14 cellular contexts compared by ENCODE assay signal in the genomic region with DNA sequence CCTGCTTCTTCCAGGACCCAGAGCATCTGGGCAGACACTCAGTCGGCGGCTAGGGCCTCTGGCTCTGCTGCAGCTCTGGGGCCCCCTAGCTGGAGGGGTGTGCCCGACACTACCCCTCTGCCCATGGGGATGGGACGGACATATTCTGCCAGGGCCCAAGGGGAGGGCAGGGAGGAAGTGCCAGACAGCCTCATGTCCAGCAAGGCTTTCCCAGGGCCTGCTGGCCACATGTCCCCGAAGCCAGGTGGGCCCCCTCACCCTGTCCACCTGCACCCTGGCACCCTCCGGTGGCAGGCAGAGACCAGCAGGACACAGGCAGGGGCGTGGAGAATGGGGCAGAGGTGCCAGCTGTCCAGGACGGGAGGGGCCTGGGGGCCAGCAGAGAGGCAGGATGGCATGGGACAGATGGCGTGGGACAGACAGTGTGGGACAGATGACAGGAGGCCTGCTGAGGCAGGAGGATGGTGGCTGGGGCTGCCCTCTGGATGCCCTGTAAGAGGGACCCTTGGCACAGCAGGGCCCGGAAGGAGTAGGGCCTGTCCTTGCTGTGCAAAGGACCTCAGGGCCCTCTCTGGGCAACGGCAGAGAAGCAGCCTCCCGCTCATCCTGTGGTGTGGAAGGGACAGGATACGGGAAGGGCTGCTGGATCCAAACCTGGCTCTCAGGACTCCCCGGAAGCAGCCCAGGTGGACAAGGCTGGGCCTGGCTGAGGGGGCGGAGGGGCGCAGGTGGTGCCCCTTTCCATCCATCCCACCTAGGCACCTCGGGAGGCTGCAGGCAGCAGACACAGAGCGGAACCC. TPM values are rescaled to one million over a fixed set of nuclear protein-coding genes. Genes with fewer than 3 reads are reported as not detected.
DNase-seq lines count a peak whose midpoint lies in the region; ATAC-seq, FAIRE-seq and TF ChIP-seq lines count a peak whose summit lies in the region.
"Had no signal": no experiment of that assay in that cellular context is flagged by ENCODE, and none has a peak within 500 bp of the region (broad histone marks: within the 10 kb centered on the region; RNA-seq: fewer than 3 reads in every experiment).

No MANE protein-coding gene starts in this region.

- H3K36me3 ChIP-seq in kidney (ENCODE audit: control insufficient read depth in 1 of 2, insufficient read depth in 2 of 2, low read length in 2 of 2) (peaks cover 0 to 2% of the 10 kb centered on the region in 2 donors), spleen (peaks cover 0 to 38% (median 3%) of the 10 kb centered on the region in 6 donors)
- H3K36me3 ChIP-seq: uterus had no signal

- H3K4me1 ChIP-seq in kidney (ENCODE audit: control insufficient read depth in 1 of 2, insufficient read depth in 1 of 2, low read depth in 1 of 2, low read length in 2 of 2) (peaks cover 3 to 21% of the 10 kb centered on the region in 2 donors), spleen (peaks cover 0 to 11% (median under 1%) of the 10 kb centered on the region in 6 donors)
- H3K4me1 ChIP-seq: uterus had no signal

- POLR2A ChIA-PET in activated CD4-positive, alpha-beta T cell treated with anti-CD3 and anti-CD28 coated beads for 36 hours (lab: Charles Lee) = no interaction called here
- POLR2A ChIA-PET in RWPE1 (lab: Yijun Ruan, JAX; ENCODE audit: low non-redundant PET) = no interaction called here
- POLR2A ChIA-PET in CD4-positive, alpha-beta T cell (lab: Charles Lee) = no interaction called here

- no peaks in the 10 kb centered on the region for H3K27me3 ChIP-seq in spleen (replicated peaks in 1 of 7)
- H3K27me3 ChIP-seq in CD4-positive, alpha-beta T cell (ENCODE audit: control insufficient read depth, insufficient read depth, low read length) = no peaks in the 10 kb centered on the region
- H3K27me3 ChIP-seq: uterus had no signal

- H3K27me3 Mint-ChIP-seq in activated CD4-positive, alpha-beta T cell treated with anti-CD3 and anti-CD28 coated beads for 36 hours = no peaks in the 10 kb centered on the region
- no peaks in the 10 kb centered on the region for H3K27me3 Mint-ChIP-seq in CD4-positive, alpha-beta T cell

- H3K9me3 Mint-ChIP-seq in activated CD4-positive, alpha-beta T cell treated with anti-CD3 and anti-CD28 coated beads for 36 hours (ENCODE audit: low read depth) = no peaks in the 10 kb centered on the region
- no peaks in the 10 kb centered on the region for H3K9me3 Mint-ChIP-seq in CD4-positive, alpha-beta T cell
- H3K9me3 Mint-ChIP-seq: activated T-cell treated with anti-CD3 and anti-CD28 coated beads, Interleukin-2, amount 50 U/mL, for 72 hours had no signal

- peak; percentile 21 for DNase-seq in activated CD4-positive, alpha-beta T cell treated with anti-CD3 and anti-CD28 coated beads for 36 hours
- DNase-seq in activated CD4-positive, alpha-beta T cell treated with anti-CD3 and anti-CD28 coated beads, Interleukin-2, amount 50 U/mL, for 4 hours = no peak
- no peak for DNase-seq in RWPE1 (ENCODE audit: low spot score)
- DNase-seq in kidney = peak; percentile 62
- DNase-seq in spleen = peak; percentile 62
- DNase-seq in CD4-positive, alpha-beta T cell = no peak
- DNase-seq: activated T-cell treated with anti-CD3 and anti-CD28 coated beads, Interleukin-2, amount 50 U/mL, for 72 hours; DMS79; hippocampal formation; SW 1271 had no signal

- no peak overlapping the region for H3K4me3 ChIP-seq in kidney (ENCODE audit: low read length in 2 of 2)
- no peak overlapping the region for H3K4me3 ChIP-seq in spleen
- H3K4me3 ChIP-seq: skin epidermis, uterus had no signal

- no peak for ATAC-seq in activated CD4-positive, alpha-beta T cell treated with anti-CD3 and anti-CD28 coated beads for 36 hours
- ATAC-seq in HG03108 (IDR thresholded peaks at IDR 0.05; ENCODE audit: unreplicated experiment) (no peak), HG03378 (IDR thresholded peaks at IDR 0.05; ENCODE audit: unreplicated experiment) (no peak)
- no peak for ATAC-seq in CD4-positive, alpha-beta T cell (ENCODE audit: poor library complexity)
- ATAC-seq: activated T-cell treated with anti-CD3 and anti-CD28 coated beads, Interleukin-2, amount 50 U/mL, for 72 hours had no signal

- peak; percentile 23; the same call in 1 of the 2 replicates for TF ChIP-seq CTCF in RWPE1 (conservative IDR thresholded peaks at IDR 0.05; ENCODE audit: low read depth)
- TF ChIP-seq CTCF in kidney (IDR thresholded peaks at IDR 0.05; ENCODE audit: borderline replicate concordance, extremely low read depth, insufficient read depth) = no peak
- TF ChIP-seq CTCF in spleen (IDR thresholded peaks at IDR 0.05 in 8 of 11, conservative IDR thresholded peaks at IDR 0.05 in 3 of 11) = peak in 1 of 11 experiments; percentile 11
- TF ChIP-seq CTCF in CD4-positive, alpha-beta T cell (IDR thresholded peaks at IDR 0.05) = no peak

- H3K27ac Mint-ChIP-seq in activated CD4-positive, alpha-beta T cell treated with anti-CD3 and anti-CD28 coated beads for 36 hours = no peak overlapping the region
- no peak overlapping the region for H3K27ac Mint-ChIP-seq in CD4-positive, alpha-beta T cell
- H3K27ac Mint-ChIP-seq: activated T-cell treated with anti-CD3 and anti-CD28 coated beads, Interleukin-2, amount 50 U/mL, for 72 hours had no signal

- WGBS in spleen, 5 donors = 81 to 91% (median 85%) methylated on average over 10 to 18 of the region's 18 CpGs

- FAIRE-seq in kidney (lab: Jason Lieb, UNC) = no peak

- H3K9me3 ChIP-seq in kidney (ENCODE audit: control insufficient read depth in 1 of 2, low read length in 2 of 2) (no peaks in the 10 kb centered on the region), spleen (no peaks in the 10 kb centered on the region)
- no peaks in the 10 kb centered on the region for H3K9me3 ChIP-seq in CD4-positive, alpha-beta T cell (ENCODE audit: control insufficient read depth, low read length)
- H3K9me3 ChIP-seq: uterus had no signal

- H3K4me3 Mint-ChIP-seq in activated CD4-positive, alpha-beta T cell treated with anti-CD3 and anti-CD28 coated beads for 36 hours = no peak overlapping the region
- no peak overlapping the region for H3K4me3 Mint-ChIP-seq in CD4-positive, alpha-beta T cell
- H3K4me3 Mint-ChIP-seq: activated T-cell treated with anti-CD3 and anti-CD28 coated beads, Interleukin-2, amount 50 U/mL, for 72 hours had no signal

- no peak overlapping the region for H3K9ac ChIP-seq in kidney (ENCODE audit: low read length in 2 of 2)

- H3K27ac ChIP-seq in RWPE1 (no peak overlapping the region), kidney (ENCODE audit: low read depth in 2 of 2, low read length in 2 of 2) (peak overlapping the region in 1 of 2 donors; percentile 11), spleen (no peak overlapping the region)
- no peak overlapping the region for H3K27ac ChIP-seq in CD4-positive, alpha-beta T cell (ENCODE audit: low read depth, low read length)
- H3K27ac ChIP-seq: skin epidermis, uterus had no signal

- H3K36me3 Mint-ChIP-seq in activated CD4-positive, alpha-beta T cell treated with anti-CD3 and anti-CD28 coated beads for 36 hours (ENCODE audit: low read depth) = no peaks in the 10 kb centered on the region
- H3K36me3 Mint-ChIP-seq in CD4-positive, alpha-beta T cell (ENCODE audit: low read depth) = no peaks in the 10 kb centered on the region

- CTCF ChIA-PET in activated CD4-positive, alpha-beta T cell treated with anti-CD3 and anti-CD28 coated beads for 36 hours (lab: Charles Lee) = interaction anchor here (0.5 to 1.1 kb wide), 3 partner anchors 28 to 383 kb away, joined by 3 read pairs; no protein-coding TSS in a partner anchor
- CTCF ChIA-PET in RWPE1 (lab: Yijun Ruan, JAX) = interaction anchor here (2.8 kb wide), 1 partner anchor 168 kb away, joined by 14 read pairs; no protein-coding TSS in a partner anchor
- CTCF ChIA-PET in CD4-positive, alpha-beta T cell (lab: Charles Lee) = no interaction called here

- H3K4me1 Mint-ChIP-seq in activated CD4-positive, alpha-beta T cell treated with anti-CD3 and anti-CD28 coated beads for 36 hours = no peaks in the 10 kb centered on the region
- H3K4me1 Mint-ChIP-seq in CD4-positive, alpha-beta T cell (ENCODE audit: low read depth) = no peaks in the 10 kb centered on the region

- intact Hi-C loops in activated CD4-positive, alpha-beta T cell treated with anti-CD3 and anti-CD28 coated beads for 36 hours (cut with DNase I, micrococcal nuclease) = loop anchor here in 1 of 2 experiments (10.0 kb wide), 1 partner anchor 258 kb away; no protein-coding TSS in a partner anchor
- intact Hi-C loops in kidney (cut with DNase I) = no loop called here
- intact Hi-C loops in spleen (cut with DNase I; ENCODE audit: low total_unique reads) = no loop called here
- intact Hi-C loops in CD4-positive, alpha-beta T cell (cut with DNase I, micrococcal nuclease) = no loop called here

- no peak for TF ChIP-seq POLR2A in spleen (IDR thresholded peaks at IDR 0.05)

RNA-seq across cellular contexts. Expression of a gene that starts 29.1 kb away (rescaled TPM):
- total RNA-seq in activated CD4-positive, alpha-beta T cell treated with anti-CD3 and anti-CD28 coated beads for 36 hours = 10 to 100 TPM; 25.9 to 29.6 TPM
- total RNA-seq in kidney (22.4 TPM), spleen (10 to 100 TPM; 14.2 to 21.1 (median 16.5) TPM)
- polyA plus RNA-seq in kidney (ENCODE audit: insufficient read depth, low read depth, low replicate concordance) (13.0 TPM), spleen (10 to 100 TPM in 1 of 3 donors, 1 to 10 TPM in 2; 9.3 to 15.6 (median 9.9) TPM)
- 10 to 100 TPM; 15.5 TPM for total RNA-seq in CD4-positive, alpha-beta T cell

Comparison
In these comparisons a context has a peak if more than half of its experiments do, and no peak if none do; other contexts are left out.
1. DNase-seq: peak in activated CD4-positive, alpha-beta T cell treated with anti-CD3 and anti-CD28 coated beads for 36 hours (single experiment), kidney (single experiment) and spleen (single experiment); none in activated CD4-positive, alpha-beta T cell treated with anti-CD3 and anti-CD28 coated beads, Interleukin-2, amount 50 U/mL, for 4 hours (0 of 2), RWPE1 (single experiment) and CD4-positive, alpha-beta T cell (0 of 10).